Comparison of ENCODE assay signal across 10 cellular contexts in the genomic region with DNA sequence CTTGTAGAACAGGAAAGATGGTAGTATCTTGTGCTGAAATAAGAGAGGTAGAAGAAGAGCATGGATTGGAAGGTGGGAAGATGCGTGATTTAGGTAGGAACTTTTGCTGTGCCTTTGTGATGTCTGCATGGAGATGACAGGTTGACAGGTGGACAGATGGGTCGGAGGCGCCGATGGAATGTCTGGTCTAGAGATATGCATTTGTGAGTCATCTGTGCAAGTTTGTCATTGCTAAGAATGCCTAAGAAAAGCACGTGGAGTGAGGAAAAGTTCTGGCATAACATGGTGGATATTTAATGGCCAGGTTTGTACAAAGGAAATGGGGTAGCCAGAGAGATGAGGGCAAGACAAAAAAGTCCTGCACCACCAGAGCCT.
"Had no signal": no experiment of that assay in that cellular context is flagged by ENCODE, and none has a peak within 500 bp of the region (broad histone marks: within the 10 kb centered on the region; RNA-seq: fewer than 3 reads in every experiment).

No MANE protein-coding gene starts in this region.

- DNase-seq: colonic mucosa; effector CD4-positive, alpha-beta T cell; kidney; ovary; stimulated activated CD4-positive, alpha-beta T cell treated with anti-CD3 and anti-CD28 coated beads, Interleukin-4, amount 100 ng/mL, for 4 hours; stomach; thyroid gland had no signal

- ATAC-seq: activated CD4-positive, CD25-positive, alpha-beta regulatory T cell treated with anti-CD3 and anti-CD28 coated beads, Interleukin-2, amount 50 U/mL, for 24 hours; activated naive CD4-positive, alpha-beta T cell treated with anti-CD3 and anti-CD28 coated beads, Interleukin-2, amount 50 U/mL, for 72 hours had no signal

- H3K27ac ChIP-seq: colonic mucosa, neural progenitor cell, ovary, stomach, thyroid gland had no signal

- H3K4me3 ChIP-seq: colonic mucosa, neural progenitor cell, ovary, stomach, thyroid gland had no signal
